ENCODE assay signal across 24 cellular contexts in the genomic region with DNA sequence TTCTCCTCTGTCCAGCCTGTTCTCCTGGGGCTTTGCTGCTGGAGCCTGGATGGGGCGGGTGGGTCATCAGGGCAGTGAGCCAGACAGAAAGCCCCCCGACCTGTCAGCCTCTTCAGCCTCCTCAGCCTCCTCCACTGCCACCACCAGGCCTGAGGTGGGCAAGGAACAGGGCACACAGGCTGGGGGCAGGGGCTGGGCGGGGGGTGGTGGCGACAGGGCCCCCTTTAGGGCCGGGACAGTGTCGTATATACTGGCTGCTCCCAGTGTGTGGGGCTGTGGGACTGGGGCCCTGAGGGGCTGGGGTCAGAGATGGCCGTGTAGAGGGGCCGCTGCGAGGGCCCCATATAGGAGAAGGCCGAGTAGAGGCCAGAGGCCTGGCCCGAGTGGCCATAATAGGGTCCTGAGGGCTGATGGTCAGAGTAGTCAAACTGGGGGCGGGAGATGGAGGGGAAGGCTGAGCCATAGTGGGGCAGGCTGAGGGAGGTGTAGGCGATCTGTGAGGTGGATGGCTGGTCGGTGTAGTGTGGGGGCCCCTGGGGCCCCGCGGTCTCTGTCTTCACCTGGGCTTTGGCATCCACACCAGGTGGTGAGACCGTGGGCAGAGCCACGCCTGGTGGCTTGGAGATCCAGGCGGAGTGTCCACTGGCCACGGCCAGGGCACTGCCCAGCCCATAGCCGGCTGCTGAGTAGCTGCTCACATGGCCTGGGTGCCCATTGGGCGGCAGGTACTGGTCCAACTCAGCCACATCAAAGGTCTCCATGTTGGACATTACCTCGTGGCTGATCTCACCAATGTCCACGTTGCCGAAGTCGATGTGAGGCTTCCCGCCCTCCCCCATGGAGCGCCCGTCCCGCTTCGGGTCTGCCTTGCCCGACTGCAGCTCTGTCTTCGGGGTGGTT. TPM values are rescaled to one million over a fixed set of nuclear protein-coding genes. Genes with fewer than 3 reads are reported as not detected.
DNase-seq lines count a peak whose midpoint lies in the region; FAIRE-seq and TF ChIP-seq lines count a peak whose summit lies in the region.
"Had no signal": no experiment of that assay in that cellular context is flagged by ENCODE, and none has a peak within 500 bp of the region (broad histone marks: within the 10 kb centered on the region; RNA-seq: fewer than 3 reads in every experiment).

No MANE protein-coding gene starts in this region.

- no peaks in the 10 kb centered on the region for H3K9me3 ChIP-seq in breast epithelium
- H3K9me3 ChIP-seq in mammary epithelial cell (replicated peaks; ENCODE audit: insufficient read depth, low read length): no peaks in the 10 kb centered on the region
- no peaks in the 10 kb centered on the region for H3K9me3 ChIP-seq in neural progenitor cell (ENCODE audit: low read depth)
- H3K9me3 ChIP-seq: MG63 had no signal

- H3K4me1 Mint-ChIP-seq in neural progenitor cell: peaks cover 18% of the 10 kb centered on the region

- no peak overlapping the region for H3K4me3 Mint-ChIP-seq in neural progenitor cell
- H3K4me3 Mint-ChIP-seq: CD4-positive, CD25-positive, alpha-beta regulatory T cell; HFFc6 had no signal

- peaks cover 2% of the 10 kb centered on the region for H3K27me3 Mint-ChIP-seq in neural progenitor cell (ENCODE audit: insufficient read depth, low read depth)
- H3K27me3 Mint-ChIP-seq: CD4-positive, CD25-positive, alpha-beta regulatory T cell had no signal

- in situ Hi-C loops in mammary epithelial cell (cut with MboI; ENCODE audit: low sequenced_read_pairs in 2 of 2): no loop called here
- in situ Hi-C loops in G401 (cut with HindIII; ENCODE audit: low sequenced_read_pairs): loop anchor here (25.0 kb wide), 1 partner anchor 111 kb away; no protein-coding TSS in a partner anchor

- H3K4me3 ChIP-seq in breast epithelium (no peak overlapping the region), mammary epithelial cell (replicated peaks in 1 of 3; ENCODE audit: insufficient read depth in 1 of 3, low read depth in 2 of 3, low read length in 3 of 3) (no peak overlapping the region), neural progenitor cell (no peak overlapping the region)
- H3K4me3 ChIP-seq: MG63, PC-9 had no signal

- H3K4me1 ChIP-seq in breast epithelium: no peaks in the 10 kb centered on the region
- peaks cover 9% of the 10 kb centered on the region for H3K4me1 ChIP-seq in mammary epithelial cell (ENCODE audit: insufficient read depth, low read length)
- H3K4me1 ChIP-seq in neural progenitor cell: peaks cover 23% of the 10 kb centered on the region

- no peak overlapping the region for H2AFZ ChIP-seq in mammary epithelial cell (ENCODE audit: low read depth, low read length)
- H2AFZ ChIP-seq in neural progenitor cell (replicated peaks): no peak overlapping the region
- H2AFZ ChIP-seq: PC-9 had no signal

- TF ChIP-seq POLR2A in breast epithelium (IDR thresholded peaks at IDR 0.05): no peak

- no peaks in the 10 kb centered on the region for H3K79me2 ChIP-seq in mammary epithelial cell (ENCODE audit: insufficient read depth, low read length)
- no peaks in the 10 kb centered on the region for H3K79me2 ChIP-seq in neural progenitor cell (ENCODE audit: low read depth)

- no peaks in the 10 kb centered on the region for H4K20me1 ChIP-seq in mammary epithelial cell (ENCODE audit: insufficient read depth, low read length)
- no peaks in the 10 kb centered on the region for H4K20me1 ChIP-seq in neural progenitor cell (ENCODE audit: low read depth)

- intact Hi-C loops in breast epithelium (cut with DNase I; ENCODE audit: low total_unique reads): no loop called here
- intact Hi-C loops in mammary epithelial cell (cut with micrococcal nuclease): no loop called here

- no peak for TF ChIP-seq CTCF in breast epithelium (IDR thresholded peaks at IDR 0.05)
- no peak for TF ChIP-seq CTCF in mammary epithelial cell (conservative IDR thresholded peaks at IDR 0.05 in 1 of 2, IDR thresholded peaks at IDR 0.05 in 1 of 2; ENCODE audit: extremely low read depth in 1 of 2, insufficient read depth in 1 of 2, low read depth in 1 of 2, low read length in 2 of 2)
- no peak for TF ChIP-seq CTCF in neural progenitor cell (IDR thresholded peaks at IDR 0.05)

- H3K27ac Mint-ChIP-seq in neural progenitor cell: no peak overlapping the region
- H3K27ac Mint-ChIP-seq: HFFc6 had no signal

- FAIRE-seq in urothelium cell line (lab: Jason Lieb, UNC): peak; percentile 79
- FAIRE-seq: GM18507 had no signal

- H3K9ac ChIP-seq in mammary epithelial cell (ENCODE audit: insufficient read depth, low read length) (no peak overlapping the region), neural progenitor cell (no peak overlapping the region)

- no peaks in the 10 kb centered on the region for H3K9me3 Mint-ChIP-seq in neural progenitor cell
- H3K9me3 Mint-ChIP-seq: HFFc6 had no signal

- H3F3A ChIP-seq in neural progenitor cell (ENCODE audit: low read depth): peaks cover 32% of the 10 kb centered on the region

- H3K4me2 ChIP-seq in mammary epithelial cell (ENCODE audit: insufficient read depth, low read depth, low read length): no peak overlapping the region
- no peak overlapping the region for H3K4me2 ChIP-seq in neural progenitor cell
- H3K4me2 ChIP-seq: PC-9 had no signal

- H3K36me3 ChIP-seq in breast epithelium (no peaks in the 10 kb centered on the region), mammary epithelial cell (ENCODE audit: insufficient read depth, low read length) (no peaks in the 10 kb centered on the region), neural progenitor cell (no peaks in the 10 kb centered on the region)
- H3K36me3 ChIP-seq: MG63 had no signal

- dilution Hi-C loops in mammary epithelial cell (cut with HindIII; ENCODE audit: low sequenced_read_pairs): no loop called here

- H3K27me3 ChIP-seq in breast epithelium (no peaks in the 10 kb centered on the region), mammary epithelial cell (ENCODE audit: insufficient read depth, low read length) (no peaks in the 10 kb centered on the region), neural progenitor cell (no peaks in the 10 kb centered on the region)
- H3K27me3 ChIP-seq: MG63 had no signal

- H3K36me3 Mint-ChIP-seq in neural progenitor cell: peaks cover 9% of the 10 kb centered on the region

- no peak for DNase-seq in breast epithelium (ENCODE audit: low spot score in 2 of 2)
- no peak for DNase-seq in mammary epithelial cell
- peak; percentile 21 for DNase-seq in globus pallidus (ENCODE audit: low spot score)
- peak; percentile 20 for DNase-seq in pons (ENCODE audit: low spot score)
- DNase-seq in urothelium cell line (ENCODE audit: low spot score): no peak
- DNase-seq in G401 (ENCODE audit: low spot score): no peak
- DNase-seq in activated CD8-positive, alpha-beta memory T cell treated with anti-CD3 and anti-CD28 coated beads, Interleukin-2, amount 50 U/mL, for 48 hours: no peak
- no peak for DNase-seq in neural progenitor cell (ENCODE audit: low spot score)
- DNase-seq: ACHN; CD4-positive, CD25-positive, alpha-beta regulatory T cell; DMS153; DND-41; H7; HFFc6; IMR-90; KG1; MG63; NCI-H2029; NCI-H526; PC-9; SHP77 had no signal

- no TSS peak for BruUV-seq in mammary epithelial cell (replicated peaks; lab: Mats Ljungman, UMichigan)

- 72% methylated on average over 19 of the region's 33 CpGs for WGBS in mammary epithelial cell (ENCODE audit: low coverage, missing lambda C conversion rate)

- H3K27ac ChIP-seq in breast epithelium (peak overlapping the region; percentile 21 to 48), mammary epithelial cell (ENCODE audit: insufficient read depth, low read depth, low read length) (no peak overlapping the region), neural progenitor cell (no peak overlapping the region)
- H3K27ac ChIP-seq: 22Rv1, PC-9 had no signal

- CTCF ChIA-PET in mammary epithelial cell (lab: Charles Lee; ENCODE audit: low non-redundant PET): no interaction called here

RNA-seq across cellular contexts. Expression of a gene that starts 10.8 kb away (rescaled TPM):
- total RNA-seq in breast epithelium (100 to 1,000 TPM in 1 of 3 donors, 10 to 100 TPM in 1, under 1 TPM in 1; 0.16 to 101 (median 24.9) TPM), mammary epithelial cell (10 to 100 TPM in 1 of 2 donors, not detected in 1; 10.7 TPM), neural progenitor cell (ENCODE audit: low replicate concordance) (0.99 and 4.5 TPM in 2 replicates)
- polyA plus RNA-seq in mammary epithelial cell: not detected
- not detected for polyA minus RNA-seq in mammary epithelial cell
- total RNA-seq in G401 (2014; rRNA removed; shearing (Covaris generic)): not detected in 2 replicates
- total RNA-seq: CD4-positive, CD25-positive, alpha-beta regulatory T cell; HFFc6; IMR-90; PC-9 had no signal
- polyA plus RNA-seq: BJ; CD4-positive, CD25-positive, alpha-beta regulatory T cell; IMR-90 had no signal

RNA-seq across cellular contexts. Expression of a gene that starts 20.0 kb away (rescaled TPM):
- total RNA-seq in breast epithelium: 10 to 100 TPM; 66.7 to 93.7 (median 82.4) TPM
- total RNA-seq in mammary epithelial cell: 10 to 100 TPM; 20.7 to 89.6 TPM
- 142 TPM for polyA plus RNA-seq in mammary epithelial cell
- 56.6 TPM for polyA minus RNA-seq in mammary epithelial cell
- 225 and 303 TPM in 2 replicates for total RNA-seq in G401 (2014; rRNA removed; shearing (Covaris generic))
- total RNA-seq in neural progenitor cell (ENCODE audit: low replicate concordance): 75.5 and 76.1 TPM in 2 replicates

RNA-seq across cellular contexts. Expression of a gene that starts 20.1 kb away (rescaled TPM):
- total RNA-seq in breast epithelium (under 1 TPM in 1 of 3 donors, not detected in 2; 0.64 TPM), mammary epithelial cell (not detected), neural progenitor cell (ENCODE audit: low replicate concordance) (0.26 and 0.46 TPM in 2 replicates)
- 0.06 TPM for polyA plus RNA-seq in mammary epithelial cell
- not detected for polyA minus RNA-seq in mammary epithelial cell
- not detected in 2 replicates for total RNA-seq in G401 (2014; rRNA removed; shearing (Covaris generic))
- total RNA-seq: CD4-positive, CD25-positive, alpha-beta regulatory T cell had no signal
- polyA plus RNA-seq: CD4-positive, CD25-positive, alpha-beta regulatory T cell had no signal

Comparison
In these comparisons a context has a peak if more than half of its experiments do, and no peak if none do; other contexts are left out.
1. H3K27ac ChIP-seq: peak in breast epithelium (2 of 2); none in mammary epithelial cell (single experiment) and neural progenitor cell (single experiment).
2. DNase-seq: peak in globus pallidus (single experiment) and pons (single experiment); none in breast epithelium (0 of 2), mammary epithelial cell (single experiment), urothelium cell line (single experiment), G401 (single experiment), activated CD8-positive, alpha-beta memory T cell treated with anti-CD3 and anti-CD28 coated beads, Interleukin-2, amount 50 U/mL, for 48 hours (single experiment) and neural progenitor cell (single experiment).